Comparison of ENCODE assay signal across 1 cellular context in the genomic region with DNA sequence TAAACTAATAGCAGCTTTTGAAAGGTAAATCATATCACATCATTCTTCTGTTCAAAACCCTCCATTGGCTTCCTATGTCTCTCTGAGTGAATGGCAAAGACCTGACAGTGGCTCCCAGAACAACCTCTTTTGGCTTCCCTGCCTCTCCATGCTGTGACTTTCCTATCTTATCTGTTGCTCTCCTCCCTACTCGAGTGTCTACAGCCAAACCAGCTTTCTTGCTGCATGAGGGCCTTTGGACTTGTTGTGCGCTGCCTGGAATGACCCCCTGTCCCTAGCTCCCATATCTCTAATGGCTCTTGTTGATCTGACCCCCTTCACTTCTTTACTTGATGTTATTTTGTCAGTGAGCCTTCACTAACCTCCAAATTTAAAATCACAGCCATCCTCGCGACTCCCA.
TF ChIP-seq lines count a peak whose summit lies in the region.

No MANE protein-coding gene starts in this region.

TF ChIP-seq in HEK293, 187 proteins besides CTCF, POLR2A, EP300 and RAD21 (continued from another document):
- TF ChIP-seq, protein P1, sequence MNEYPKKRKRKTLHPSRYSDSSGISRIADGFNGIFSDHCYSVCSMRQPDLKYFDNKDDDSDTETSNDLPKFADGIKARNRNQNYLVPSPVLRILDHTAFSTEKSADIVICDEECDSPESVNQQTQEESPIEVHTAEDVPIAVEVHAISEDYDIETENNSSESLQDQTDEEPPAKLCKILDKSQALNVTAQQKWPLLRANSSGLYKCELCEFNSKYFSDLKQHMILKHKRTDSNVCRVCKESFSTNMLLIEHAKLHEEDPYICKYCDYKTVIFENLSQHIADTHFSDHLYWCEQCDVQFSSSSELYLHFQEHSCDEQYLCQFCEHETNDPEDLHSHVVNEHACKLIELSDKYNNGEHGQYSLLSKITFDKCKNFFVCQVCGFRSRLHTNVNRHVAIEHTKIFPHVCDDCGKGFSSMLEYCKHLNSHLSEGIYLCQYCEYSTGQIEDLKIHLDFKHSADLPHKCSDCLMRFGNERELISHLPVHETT (tag by site-specific recombination; IDR thresholded peaks at IDR 0.05), result no peak
- TF ChIP-seq ZNF747 (tag by site-specific recombination; IDR thresholded peaks at IDR 0.05) (no peak), ZNF404 (tag by site-specific recombination; IDR thresholded peaks at IDR 0.05) (no peak), BCL11B (tag by site-specific recombination; IDR thresholded peaks at IDR 0.05; ENCODE audit: low read depth) (no peak), ZNF174 (tag by site-specific recombination; IDR thresholded peaks at IDR 0.05) (no peak), SCRT1 (tag by site-specific recombination; IDR thresholded peaks at IDR 0.05; ENCODE audit: borderline replicate concordance) (0 out of 2 replicates have a peak, but pooled peaks have one; percentile 14), ZNF629 (tag by site-specific recombination; IDR thresholded peaks at IDR 0.05) (no peak)
